ENCODE assay signal across 30 cellular contexts in the genomic region with DNA sequence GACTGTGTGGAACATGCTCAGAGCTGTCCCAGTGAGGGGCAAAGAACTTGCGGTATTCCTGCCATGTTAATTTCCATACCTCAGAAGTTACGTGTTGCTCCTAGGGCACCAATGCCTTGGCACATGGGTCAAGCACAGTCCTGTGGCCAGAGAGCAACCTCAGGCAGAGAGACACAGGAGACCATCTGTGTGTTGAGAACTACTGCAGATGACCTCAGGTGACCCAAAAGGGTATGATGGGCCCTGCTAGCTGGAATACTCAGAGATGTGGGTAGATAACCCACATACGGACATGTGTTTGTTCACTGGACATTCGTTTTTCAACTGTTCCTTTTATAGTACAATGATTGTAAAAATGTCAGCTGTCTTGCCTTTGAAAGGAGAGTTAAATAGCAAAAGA.
"Had no signal": no experiment of that assay in that cellular context is flagged by ENCODE, and none has a peak within 500 bp of the region (broad histone marks: within the 10 kb centered on the region; RNA-seq: fewer than 3 reads in every experiment).

No MANE protein-coding gene starts in this region.

- H3K4me3 ChIP-seq: lower lobe of right lung, neural progenitor cell, right atrium auricular region, sigmoid colon, smooth muscle cell, tibial nerve, upper lobe of left lung, vagina had no signal

- H3K27me3 ChIP-seq: neural progenitor cell, neutrophil, right atrium auricular region, sigmoid colon, tibial nerve, upper lobe of left lung, vagina had no signal

- FAIRE-seq: keratinocyte had no signal

- DNase-seq: head of caudate nucleus; hippocampal formation; kidney glomerular epithelial cell; left cardiac atrium; left ventricle myocardium superior; lower lobe of right lung; mammary epithelial cell; mesendoderm; naive thymus-derived CD4-positive, alpha-beta T cell; nephron progenitor cell; occipital lobe; sigmoid colon; stimulated activated CD4-positive, alpha-beta T cell treated with anti-CD3 and anti-CD28 coated beads, Interleukin-1b, Interleukin-23, amount 100 ng/mL, for 48 hours; stimulated activated CD4-positive, alpha-beta T cell treated with anti-CD3 and anti-CD28 coated beads, Interleukin-2, amount 100 ng/mL, for 48 hours; stimulated activated CD4-positive, alpha-beta T cell treated with anti-CD3 and anti-CD28 coated beads, Interleukin-4, amount 100 ng/mL, for 4 hours; stimulated activated CD8-positive, alpha-beta memory T cell treated with anti-CD3 and anti-CD28 coated beads, Interleukin-4, amount 100 ng/mL, for 48 hours; stimulated activated naive CD4-positive, alpha-beta T cell treated with Interleukin-2 at 50 U/mL for 16 hours; stimulated activated naive CD8-positive, alpha-beta T cell treated with anti-CD3 and anti-CD28 coated beads, Interleukin-15, amount 100 ng/mL, for 72 hours; substantia nigra; upper lobe of left lung had no signal

- H3K79me2 ChIP-seq: parathyroid adenoma had no signal

- H3K9me3 ChIP-seq: lower lobe of right lung, neutrophil, right atrium auricular region, sigmoid colon, tibial nerve, upper lobe of left lung, vagina had no signal

- H3K36me3 ChIP-seq: lower lobe of right lung, neural progenitor cell, neutrophil, right atrium auricular region, sigmoid colon, tibial nerve, upper lobe of left lung, vagina had no signal

- H3K4me2 ChIP-seq: neural progenitor cell, smooth muscle cell had no signal

- ATAC-seq: left cardiac atrium; left lobe of liver; left ventricle myocardium superior; lower lobe of right lung; naive thymus-derived CD4-positive, alpha-beta T cell; stimulated activated memory B cell treated with anti-CD40 and anti-IgM and Interleukin-4, amounts not matched to agents 10 μg/mL and 1 μg/mL and 100 μg/mL, for 72 hours; stimulated activated naive CD8-positive, alpha-beta T cell treated with anti-CD3 and anti-CD28 coated beads, Interleukin-15, amount 100 ng/mL, for 72 hours had no signal

- H3K4me1 ChIP-seq: parathyroid adenoma, right atrium auricular region, sigmoid colon, vagina had no signal

- H2AFZ ChIP-seq: neural progenitor cell, parathyroid adenoma had no signal

- H3K9ac ChIP-seq: neural progenitor cell, parathyroid adenoma had no signal

- H3K27ac ChIP-seq: lower lobe of right lung, neural progenitor cell, neutrophil, parathyroid adenoma, right atrium auricular region, sigmoid colon, tibial nerve, upper lobe of left lung, vagina had no signal
